12 cellular contexts compared by ENCODE assay signal in genomic region chr14:81273521-81273920, GRCh38.
"Had no signal": no experiment of that assay in that cellular context is flagged by ENCODE, and none has a peak within 500 bp of the region (broad histone marks: within the 10 kb centered on the region; RNA-seq: fewer than 3 reads in every experiment).

No MANE protein-coding gene starts in this region.

- H3K36me3 Mint-ChIP-seq: activated naive CD4-positive, alpha-beta T cell treated with anti-CD3 and anti-CD28 coated beads, Interleukin-2, amount 50 U/mL, for 24 hours had no signal

- H3K9me3 Mint-ChIP-seq: activated naive CD4-positive, alpha-beta T cell treated with anti-CD3 and anti-CD28 coated beads, Interleukin-2, amount 50 U/mL, for 24 hours; dendritic cell treated with granulocyte-macrophage colony-stimulating factor and Interleukin-4, amounts not matched to agents 40 ng/mL and 50 ng/mL, for 4 days had no signal

- H3K27me3 ChIP-seq: sigmoid colon had no signal

- H3K27ac Mint-ChIP-seq: activated naive CD4-positive, alpha-beta T cell treated with anti-CD3 and anti-CD28 coated beads, Interleukin-2, amount 50 U/mL, for 24 hours; dendritic cell treated with granulocyte-macrophage colony-stimulating factor and Interleukin-4, amounts not matched to agents 40 ng/mL and 50 ng/mL, for 4 days; T-helper 17 cell had no signal

- H3K9me3 ChIP-seq: prostate gland, sigmoid colon had no signal

- H3K4me1 ChIP-seq: prostate gland had no signal

- H3K4me3 ChIP-seq: prostate gland, sigmoid colon had no signal

- H3K27ac ChIP-seq: prostate gland, sigmoid colon had no signal

- H3K4me3 Mint-ChIP-seq: activated naive CD4-positive, alpha-beta T cell treated with anti-CD3 and anti-CD28 coated beads, Interleukin-2, amount 50 U/mL, for 24 hours; dendritic cell treated with granulocyte-macrophage colony-stimulating factor and Interleukin-4, amounts not matched to agents 40 ng/mL and 50 ng/mL, for 4 days; T-helper 17 cell had no signal

- ATAC-seq: esophagus mucosa; left ventricle myocardium superior; stimulated activated naive CD8-positive, alpha-beta T cell treated with anti-CD3 and anti-CD28 coated beads, Interleukin-15, Interleukin-2, amounts not matched to agents 100 U/mL and 50 U/mL, for 24 hours; T-helper 17 cell had no signal

- H3K36me3 ChIP-seq: prostate gland, sigmoid colon had no signal

- H3K4me1 Mint-ChIP-seq: activated naive CD4-positive, alpha-beta T cell treated with anti-CD3 and anti-CD28 coated beads, Interleukin-2, amount 50 U/mL, for 24 hours had no signal

- DNase-seq: activated CD4-positive, alpha-beta T cell treated with anti-CD3 and anti-CD28 coated beads, Interleukin-2, amount 50 U/mL, for 4 hours; activated CD4-positive, CD25-positive, alpha-beta regulatory T cell treated with anti-CD3 and anti-CD28 coated beads, Interleukin-2, amount 50 U/mL, for 72 hours; activated T-cell treated with anti-CD3 and anti-CD28 coated beads, Interleukin-2, amount 50 U/mL, for 1 hour; left ventricle myocardium superior; sigmoid colon; stimulated activated CD4-positive, alpha-beta T cell treated with anti-CD3 and anti-CD28 coated beads, Interleukin-12 subunit alpha, Interleukin-12 subunit beta, amount 100 ng/mL, for 4 hours; stimulated activated naive CD8-positive, alpha-beta T cell treated with anti-CD3 and anti-CD28 coated beads, Interleukin-15, Interleukin-2, amounts not matched to agents 100 U/mL and 50 U/mL, for 24 hours; T-helper 17 cell had no signal
